1 cellular context compared by ENCODE assay signal in the genomic region with DNA sequence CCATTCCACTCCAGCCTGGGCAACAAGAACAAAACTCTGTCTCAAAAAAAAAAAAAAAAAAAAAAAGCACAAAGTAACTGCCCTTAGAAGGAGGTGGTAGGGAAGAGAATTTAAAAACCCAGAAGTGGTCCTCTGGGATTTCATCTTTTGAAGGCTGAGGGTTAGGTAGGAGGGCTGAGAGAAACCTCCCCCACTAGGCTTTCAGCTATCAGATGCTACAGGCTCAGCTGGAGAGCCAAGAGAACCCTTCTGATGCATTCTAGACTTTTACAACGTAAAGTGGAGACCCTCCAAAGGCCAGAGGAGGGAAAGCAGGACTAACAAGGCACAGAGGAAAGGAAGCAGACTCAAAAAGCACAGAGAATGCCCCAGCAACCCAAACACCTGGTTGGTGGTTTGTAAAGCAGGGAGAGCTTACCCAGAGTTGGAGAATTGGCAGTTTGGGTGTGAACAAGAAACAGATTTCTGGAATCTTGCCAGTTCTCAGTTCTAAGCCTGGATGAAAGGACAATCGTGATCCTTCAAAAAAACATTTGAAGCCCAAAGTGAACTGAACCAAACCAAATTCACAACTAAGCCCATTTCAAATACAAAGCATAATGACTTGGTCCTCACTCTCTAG.
TF ChIP-seq lines count a peak whose summit lies in the region.

No MANE protein-coding gene starts in this region.

TF ChIP-seq in GM23338, 12 proteins besides CTCF, POLR2A, EP300 and RAD21 (continued from another document):
- TF ChIP-seq STAT1 (IDR thresholded peaks at IDR 0.05; ENCODE audit: unreplicated experiment), result no peak
- TF ChIP-seq CREB1 (CRISPR knock-in tag; IDR thresholded peaks at IDR 0.05; ENCODE audit: low read depth), result no peak
- no peak for TF ChIP-seq EZH2 (IDR thresholded peaks at IDR 0.05; ENCODE audit: low read depth, unreplicated experiment)
